ENCODE assay signal across 16 cellular contexts in genomic region chr18:62198259-62198658, GRCh38. TPM values are rescaled to one million over a fixed set of nuclear protein-coding genes. Genes with fewer than 3 reads are reported as not detected.
DNase-seq lines count a peak whose midpoint lies in the region; ATAC-seq lines count a peak whose summit lies in the region.
"Had no signal": no experiment of that assay in that cellular context is flagged by ENCODE, and none has a peak within 500 bp of the region (broad histone marks: within the 10 kb centered on the region; RNA-seq: fewer than 3 reads in every experiment).

No MANE protein-coding gene starts in this region.

- H3K27me3 ChIP-seq in HAP-1 (ENCODE audit: low read depth): no peaks in the 10 kb centered on the region
- H3K27me3 ChIP-seq: cardiac muscle cell, SJSA1 had no signal

- in situ Hi-C loops in ACHN (cut with HindIII; ENCODE audit: low pct_ligation_motif_present, low pct_unique_long_range_greater_than_20kb, low sequenced_read_pairs) (no loop called here), HAP-1 (cut with MboI; ENCODE audit: low sequenced_read_pairs) (loop anchor here (25.0 kb wide), 2 partner anchors 364 to 789 kb away; no protein-coding TSS in a partner anchor)

- H3K9me3 ChIP-seq in HAP-1: no peaks in the 10 kb centered on the region
- H3K9me3 ChIP-seq: left ventricle myocardium inferior, SJSA1 had no signal

- H3K9me3 Mint-ChIP-seq in activated T-helper 17 cell treated with anti-CD3 and anti-CD28 coated beads, Interleukin-2, amount 50 U/mL, for 72 hours: no peaks in the 10 kb centered on the region
- H3K9me3 Mint-ChIP-seq in activated T-helper 2 cell treated with anti-CD3 and anti-CD28 coated beads, Interferon-gamma antibody, Interleukin-2, Interleukin-4, amounts not matched to agents 10 μg/mL and 5 μg/mL and 100 μg/mL, durations not matched to agents 14 hours and 24 hours and 36 hours: no peaks in the 10 kb centered on the region

- H3K36me3 ChIP-seq in HAP-1 (replicated peaks): no peaks in the 10 kb centered on the region
- H3K36me3 ChIP-seq: cardiac muscle cell, left ventricle myocardium inferior, SJSA1 had no signal

- H3K4me3 ChIP-seq in HAP-1: no peak overlapping the region
- H3K4me3 ChIP-seq: cardiac muscle cell, left ventricle myocardium inferior, SJSA1 had no signal

- H3K27ac Mint-ChIP-seq in activated T-helper 17 cell treated with anti-CD3 and anti-CD28 coated beads, Interleukin-2, amount 50 U/mL, for 72 hours: no peak overlapping the region
- no peak overlapping the region for H3K27ac Mint-ChIP-seq in activated T-helper 2 cell treated with anti-CD3 and anti-CD28 coated beads, Interferon-gamma antibody, Interleukin-2, Interleukin-4, amounts not matched to agents 10 μg/mL and 5 μg/mL and 100 μg/mL, durations not matched to agents 14 hours and 24 hours and 36 hours
- H3K27ac Mint-ChIP-seq: activated naive CD8-positive, alpha-beta T cell had no signal

- no peaks in the 10 kb centered on the region for H3K36me3 Mint-ChIP-seq in activated T-helper 17 cell treated with anti-CD3 and anti-CD28 coated beads, Interleukin-2, amount 50 U/mL, for 72 hours (ENCODE audit: low read depth)
- peaks cover 22% of the 10 kb centered on the region for H3K36me3 Mint-ChIP-seq in activated T-helper 2 cell treated with anti-CD3 and anti-CD28 coated beads, Interferon-gamma antibody, Interleukin-2, Interleukin-4, amounts not matched to agents 10 μg/mL and 5 μg/mL and 100 μg/mL, durations not matched to agents 14 hours and 24 hours and 36 hours (ENCODE audit: low read depth)
- H3K36me3 Mint-ChIP-seq: activated naive CD8-positive, alpha-beta T cell had no signal

- H3K4me1 ChIP-seq in HAP-1: peaks cover 16% of the 10 kb centered on the region
- H3K4me1 ChIP-seq: SJSA1 had no signal

- peaks cover 26% of the 10 kb centered on the region for H3K4me1 Mint-ChIP-seq in activated T-helper 17 cell treated with anti-CD3 and anti-CD28 coated beads, Interleukin-2, amount 50 U/mL, for 72 hours
- peaks cover 34% of the 10 kb centered on the region for H3K4me1 Mint-ChIP-seq in activated T-helper 2 cell treated with anti-CD3 and anti-CD28 coated beads, Interferon-gamma antibody, Interleukin-2, Interleukin-4, amounts not matched to agents 10 μg/mL and 5 μg/mL and 100 μg/mL, durations not matched to agents 14 hours and 24 hours and 36 hours (ENCODE audit: low read depth)

- peak; percentile 82 for ATAC-seq in activated T-helper 17 cell treated with anti-CD3 and anti-CD28 coated beads, Interleukin-2, amount 50 U/mL, for 72 hours (replicated peaks)
- ATAC-seq in GM21360 (IDR thresholded peaks at IDR 0.05; ENCODE audit: unreplicated experiment): no peak
- no peak for ATAC-seq in GM21825 (IDR thresholded peaks at IDR 0.05; ENCODE audit: unreplicated experiment)

- intact Hi-C loops in activated T-helper 2 cell treated with anti-CD3 and anti-CD28 coated beads, Interferon-gamma antibody, Interleukin-2, Interleukin-4, amounts not matched to agents 10 μg/mL and 5 μg/mL and 100 μg/mL, durations not matched to agents 14 hours and 24 hours and 36 hours (cut with micrococcal nuclease): no loop called here

- no peaks in the 10 kb centered on the region for H3K27me3 Mint-ChIP-seq in activated T-helper 17 cell treated with anti-CD3 and anti-CD28 coated beads, Interleukin-2, amount 50 U/mL, for 72 hours
- no peaks in the 10 kb centered on the region for H3K27me3 Mint-ChIP-seq in activated T-helper 2 cell treated with anti-CD3 and anti-CD28 coated beads, Interferon-gamma antibody, Interleukin-2, Interleukin-4, amounts not matched to agents 10 μg/mL and 5 μg/mL and 100 μg/mL, durations not matched to agents 14 hours and 24 hours and 36 hours (ENCODE audit: low read depth)
- H3K27me3 Mint-ChIP-seq: activated naive CD8-positive, alpha-beta T cell had no signal

- peak overlapping the region; percentile 2 for H3K4me3 Mint-ChIP-seq in activated T-helper 17 cell treated with anti-CD3 and anti-CD28 coated beads, Interleukin-2, amount 50 U/mL, for 72 hours
- no peak overlapping the region for H3K4me3 Mint-ChIP-seq in activated T-helper 2 cell treated with anti-CD3 and anti-CD28 coated beads, Interferon-gamma antibody, Interleukin-2, Interleukin-4, amounts not matched to agents 10 μg/mL and 5 μg/mL and 100 μg/mL, durations not matched to agents 14 hours and 24 hours and 36 hours (ENCODE audit: low read depth)
- H3K4me3 Mint-ChIP-seq: activated naive CD8-positive, alpha-beta T cell had no signal

- peak; percentile 2 for DNase-seq in ACHN
- peak; percentile 6 for DNase-seq in ELR (ENCODE audit: low read depth)
- DNase-seq in kidney glomerular epithelial cell (lab: John Stamatoyannopoulos, UW): peak; percentile 36
- DNase-seq in activated T-helper 2 cell treated with anti-CD3 and anti-CD28 coated beads, Interferon-gamma antibody, Interleukin-2, Interleukin-4, amounts not matched to agents 10 μg/mL and 5 μg/mL and 100 μg/mL, durations not matched to agents 14 hours and 24 hours and 36 hours (ENCODE audit: low spot score): no peak
- DNase-seq in HAP-1 (ENCODE audit: low spot score in 2 of 2): no peak
- DNase-seq: GDM1; H7; left ventricle myocardium inferior; NCI-H2171; stimulated activated CD4-positive, alpha-beta T cell treated with anti-CD3 and anti-CD28 coated beads, Interleukin-2, amount 100 ng/mL, for 48 hours had no signal

RNA-seq across cellular contexts. Expression of gene RELCH, which starts 11.2 kb away (rescaled TPM):
- total RNA-seq in activated T-helper 17 cell treated with anti-CD3 and anti-CD28 coated beads, Interleukin-2, amount 50 U/mL, for 72 hours: 10 to 100 TPM; 23.2 to 28.7 TPM
- total RNA-seq in activated T-helper 2 cell treated with anti-CD3 and anti-CD28 coated beads, Interferon-gamma antibody, Interleukin-2, Interleukin-4, amounts not matched to agents 10 μg/mL and 5 μg/mL and 100 μg/mL, durations not matched to agents 14 hours and 24 hours and 36 hours: 29.1 and 32.3 TPM in 2 replicates

RNA-seq across cellular contexts. Expression of gene PIGN, which starts 11.4 kb away (rescaled TPM):
- total RNA-seq in activated T-helper 17 cell treated with anti-CD3 and anti-CD28 coated beads, Interleukin-2, amount 50 U/mL, for 72 hours: 10 to 100 TPM; 32.3 to 32.8 TPM
- 29.4 and 29.6 TPM in 2 replicates for total RNA-seq in activated T-helper 2 cell treated with anti-CD3 and anti-CD28 coated beads, Interferon-gamma antibody, Interleukin-2, Interleukin-4, amounts not matched to agents 10 μg/mL and 5 μg/mL and 100 μg/mL, durations not matched to agents 14 hours and 24 hours and 36 hours

Comparison
In these comparisons a context has a peak if more than half of its experiments do, and no peak if none do; other contexts are left out.
1. DNase-seq: peak in ACHN (single experiment), ELR (single experiment) and kidney glomerular epithelial cell (single experiment); none in activated T-helper 2 cell treated with anti-CD3 and anti-CD28 coated beads, Interferon-gamma antibody, Interleukin-2, Interleukin-4, amounts not matched to agents 10 μg/mL and 5 μg/mL and 100 μg/mL, durations not matched to agents 14 hours and 24 hours and 36 hours (single experiment) and HAP-1 (0 of 2).